Comparison of ENCODE assay signal across 8 cellular contexts in the genomic region with DNA sequence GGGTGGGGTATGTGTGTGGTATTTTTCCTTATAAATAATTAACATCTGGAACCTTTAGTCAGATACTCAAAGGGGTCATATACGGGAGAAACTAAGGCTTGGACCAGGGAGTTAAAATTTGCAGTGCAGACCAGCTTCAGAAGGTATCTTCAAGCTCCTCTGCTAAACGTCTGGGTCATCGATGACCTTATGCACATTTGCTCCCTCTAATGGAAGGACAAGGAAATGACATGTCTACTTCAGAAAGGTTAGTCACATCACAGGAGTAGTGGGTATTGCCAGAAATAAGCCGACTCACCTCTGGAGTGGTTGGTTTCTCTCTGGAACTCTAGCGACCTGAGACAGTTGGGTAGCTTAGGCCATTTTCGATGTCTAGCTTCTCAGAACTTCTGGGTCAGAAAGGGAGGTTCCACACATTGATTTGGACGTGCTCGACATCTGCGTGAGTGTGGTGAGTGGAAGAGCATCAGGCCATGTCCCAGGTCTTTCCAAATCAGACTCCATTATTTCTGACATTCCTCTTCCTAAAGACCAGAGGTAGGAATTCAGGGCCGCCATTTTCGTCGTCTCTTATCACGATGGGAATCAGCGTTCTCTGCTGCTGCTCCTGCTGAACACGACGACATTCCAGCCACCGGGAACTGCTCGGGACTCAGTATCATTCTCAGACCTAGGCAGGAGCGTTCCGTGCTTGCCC. TPM values are rescaled to one million over a fixed set of nuclear protein-coding genes. Genes with fewer than 3 reads are reported as not detected.
DNase-seq lines count a peak whose midpoint lies in the region; ATAC-seq and TF ChIP-seq lines count a peak whose summit lies in the region.

No MANE protein-coding gene starts in this region.

- H3K4me2 ChIP-seq in neural progenitor cell, result no peak overlapping the region

- H3F3A ChIP-seq in neural progenitor cell (ENCODE audit: low read depth), result no peaks in the 10 kb centered on the region

- intact Hi-C loops in activated B cell treated with CpG ODN at 0.5 μM for 24 hours (cut with micrococcal nuclease), result loop anchor here (2.0 to 10.0 kb wide), 3 partner anchors 14 to 528 kb away; no protein-coding TSS in a partner anchor

- H3K4me1 ChIP-seq in neural progenitor cell, result no peaks in the 10 kb centered on the region

- TF ChIP-seq CTCF in AG04450 (IDR thresholded peaks at IDR 0.05; ENCODE audit: low read depth, low read length) (peak; percentile 65), GM12864 (IDR thresholded peaks at IDR 0.05; ENCODE audit: low read depth, low read length, missing control alignments) (peak; percentile 78), activated B cell treated with CpG ODN at 0.5 μM for 24 hours (IDR thresholded peaks at IDR 0.05) (no peak), neural progenitor cell (IDR thresholded peaks at IDR 0.05) (peak; percentile 74)

- H3K9ac ChIP-seq in neural progenitor cell, result no peak overlapping the region

- CTCF ChIA-PET in AG04450 (lab: Charles Lee), result interaction anchor here (0.5 to 11.0 kb wide), 31 partner anchors 10 to 223 kb away, joined by 3 to 328 read pairs (median 4); a partner anchor contains a TSS
- CTCF ChIA-PET in activated B cell treated with CpG ODN at 0.5 μM for 24 hours (lab: Charles Lee), result interaction anchor here (0.6 to 12.6 kb wide), 15 partner anchors 11 to 150 kb away, joined by 3 to 240 read pairs (median 5); a partner anchor contains a TSS

- H3K9me3 ChIP-seq in AG04450 (ENCODE audit: control insufficient read depth, insufficient read depth, low read length), result 0 out of 2 replicates have a peak, but pooled peaks cover 3% of the 10 kb centered on the region
- H3K9me3 ChIP-seq in neural progenitor cell (ENCODE audit: low read depth), result no peaks in the 10 kb centered on the region

- H3K27me3 Mint-ChIP-seq in activated B cell treated with CpG ODN at 0.5 μM for 24 hours (no peaks in the 10 kb centered on the region), neural progenitor cell (ENCODE audit: insufficient read depth, low read depth) (peaks cover 2% of the 10 kb centered on the region)

- H3K27ac ChIP-seq in AG04450 (ENCODE audit: low read depth, low read length) (peak overlapping the region; percentile 67), neural progenitor cell (no peak overlapping the region)

- no peaks in the 10 kb centered on the region for H4K20me1 ChIP-seq in neural progenitor cell (ENCODE audit: low read depth)

- ATAC-seq in HG03159 (IDR thresholded peaks at IDR 0.05; ENCODE audit: unreplicated experiment), result peak; percentile 62
- ATAC-seq in activated B cell treated with CpG ODN at 0.5 μM for 24 hours (ENCODE audit: low read depth), result peak; percentile 87
- no peak for ATAC-seq in GM18502 (IDR thresholded peaks at IDR 0.05; ENCODE audit: poor library complexity, unreplicated experiment)

- H3K36me3 Mint-ChIP-seq in activated B cell treated with CpG ODN at 0.5 μM for 24 hours (ENCODE audit: low read depth), result no peaks in the 10 kb centered on the region
- no peaks in the 10 kb centered on the region for H3K36me3 Mint-ChIP-seq in neural progenitor cell

- H3K4me1 Mint-ChIP-seq in activated B cell treated with CpG ODN at 0.5 μM for 24 hours (peaks cover 5% of the 10 kb centered on the region), neural progenitor cell (no peaks in the 10 kb centered on the region)

- no peak overlapping the region for H3K27ac Mint-ChIP-seq in activated B cell treated with CpG ODN at 0.5 μM for 24 hours
- H3K27ac Mint-ChIP-seq in neural progenitor cell, result no peak overlapping the region

- no peaks in the 10 kb centered on the region for H3K79me2 ChIP-seq in neural progenitor cell (ENCODE audit: low read depth)

- H2AFZ ChIP-seq in neural progenitor cell (replicated peaks), result peak overlapping the region; percentile 33

- no peak overlapping the region for H3K4me3 ChIP-seq in AG04450 (ENCODE audit: low read depth, low read length)
- no peak overlapping the region for H3K4me3 ChIP-seq in GM12864 (ENCODE audit: low read depth, low read length)
- no peak overlapping the region for H3K4me3 ChIP-seq in neural progenitor cell

- H3K36me3 ChIP-seq in neural progenitor cell, result no peaks in the 10 kb centered on the region

- H3K4me3 Mint-ChIP-seq in activated B cell treated with CpG ODN at 0.5 μM for 24 hours (no peak overlapping the region), neural progenitor cell (no peak overlapping the region)

- no peaks in the 10 kb centered on the region for H3K9me3 Mint-ChIP-seq in activated B cell treated with CpG ODN at 0.5 μM for 24 hours
- no peaks in the 10 kb centered on the region for H3K9me3 Mint-ChIP-seq in neural progenitor cell

- DNase-seq in AG04450 (ENCODE audit: low read depth, low spot score), result no peak
- peak; percentile 54 for DNase-seq in GM12864 (ENCODE audit: low read depth)
- peak; percentile 26 for DNase-seq in NCI-H2227 treated with DMSO at 0.1 percent for 48 hours (lab: John Stamatoyannopoulos, UW)
- no peak for DNase-seq in activated B cell treated with CpG ODN at 0.5 μM for 24 hours
- DNase-seq in fibroblast of peridontal ligament (ENCODE audit: extremely low read depth), result peak; percentile 83
- DNase-seq in neural progenitor cell (ENCODE audit: low spot score), result peak; percentile 74

- POLR2A ChIA-PET in AG04450 (lab: Yijun Ruan, JAX) (interaction anchor here (0.9 to 1.3 kb wide), 3 partner anchors 69 to 88 kb away, joined by 3 to 4 read pairs (median 3); no protein-coding TSS in a partner anchor), activated B cell treated with CpG ODN at 0.5 μM for 24 hours (lab: Charles Lee) (interaction anchor here (1.0 kb wide), 2 partner anchors 143 to 145 kb away, joined by 3 to 5 read pairs; no protein-coding TSS in a partner anchor)

- H3K27me3 ChIP-seq in AG04450 (ENCODE audit: control insufficient read depth, insufficient read depth, low read length), result no peaks in the 10 kb centered on the region
- no peaks in the 10 kb centered on the region for H3K27me3 ChIP-seq in neural progenitor cell

RNA-seq across cellular contexts. Expression of a gene that starts 31.8 kb away (rescaled TPM):
- 7.7 and 11.6 TPM in 2 replicates for polyA plus RNA-seq in AG04450 (2011; rRNA removed)
- 8.7 and 15.6 TPM in 2 replicates for polyA minus RNA-seq in AG04450 (2011; rRNA and poly(A)+ RNA removed)
- total RNA-seq in activated B cell treated with CpG ODN at 0.5 μM for 24 hours (31.1 and 42.3 TPM in 2 replicates), neural progenitor cell (ENCODE audit: low replicate concordance) (40.3 and 48.4 TPM in 2 replicates)

Comparison
In these comparisons a context has a peak if more than half of its experiments do, and no peak if none do; other contexts are left out.
1. DNase-seq: peak in GM12864 (single experiment), NCI-H2227 treated with DMSO at 0.1 percent for 48 hours (single experiment), fibroblast of peridontal ligament (single experiment) and neural progenitor cell (single experiment); none in AG04450 (single experiment) and activated B cell treated with CpG ODN at 0.5 μM for 24 hours (single experiment).